ENCODE assay signal across 8 cellular contexts in the genomic region with DNA sequence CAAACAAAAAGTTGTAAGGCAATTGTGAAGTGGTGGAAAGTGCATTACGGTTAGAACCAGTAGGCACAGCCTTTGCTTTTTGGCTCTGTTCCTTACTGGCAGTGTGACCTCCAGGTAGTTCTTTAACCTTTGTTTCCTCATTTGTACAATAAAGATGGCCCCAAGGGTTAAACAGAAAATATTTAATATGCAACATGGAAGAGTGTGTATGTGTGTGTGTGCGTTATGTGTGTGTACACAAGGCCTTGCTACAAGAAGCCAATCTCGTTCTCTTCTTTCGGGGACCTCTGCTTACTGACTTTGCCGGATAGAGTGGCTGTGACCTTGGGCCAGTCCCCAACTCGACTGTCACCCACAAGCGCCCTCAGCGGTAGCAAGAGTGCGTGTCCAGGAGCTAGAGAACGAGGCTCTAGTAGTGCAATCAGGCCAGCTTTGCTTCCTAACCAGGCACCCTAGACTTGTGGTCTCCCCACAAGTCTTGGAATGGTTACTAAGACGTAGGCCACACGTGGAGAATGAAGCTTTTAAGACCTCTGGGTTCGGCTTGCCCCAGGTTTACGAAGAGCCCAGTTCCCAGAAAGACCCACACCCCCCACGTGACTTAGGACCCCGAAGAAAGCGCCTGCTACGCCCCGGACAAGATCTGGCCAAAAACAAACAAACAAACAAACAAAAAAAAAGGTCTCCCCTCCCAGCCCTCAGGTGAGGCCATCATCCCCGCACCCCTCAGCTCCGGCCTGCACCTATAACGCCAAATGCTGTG. TPM values are rescaled to one million over a fixed set of nuclear protein-coding genes. Genes with fewer than 3 reads are reported as not detected.
DNase-seq lines count a peak whose midpoint lies in the region; TF ChIP-seq lines count a peak whose summit lies in the region.

No MANE protein-coding gene starts in this region.

- H3K36me3 ChIP-seq in ACC112 (ENCODE audit: insufficient read depth, low read length) = peaks cover 15% of the 10 kb centered on the region
- H3K36me3 ChIP-seq in breast epithelium = no peaks in the 10 kb centered on the region

- peaks cover 29% of the 10 kb centered on the region for H3K4me1 ChIP-seq in ACC112 (ENCODE audit: control insufficient read depth, insufficient read depth, low read length, unreplicated experiment)
- H3K4me1 ChIP-seq in breast epithelium = peaks cover 6 to 13% of the 10 kb centered on the region in 2 donors

- DNase-seq in GM13977 (ENCODE audit: low spot score) (no peak), HUDEP-2 (lab: John Stamatoyannopoulos, UW; ENCODE audit: unreplicated experiment in 76 of 76) (peak in 69 of 76 experiments; percentile 17 to 72 (median 52)), SKM-1 (lab: John Stamatoyannopoulos, UW; ENCODE audit: unreplicated experiment) (peak; percentile 72), breast epithelium (ENCODE audit: low spot score in 2 of 2) (no peak), islet precursor cell (peak; percentile 69), NCI-H128 (lab: John Stamatoyannopoulos, UW; ENCODE audit: unreplicated experiment) (no peak)
- peak; percentile 11 to 25 for DNase-seq in stimulated activated CD4-positive, alpha-beta T cell treated with anti-CD3 and anti-CD28 coated beads, Interleukin-15, amount 100 ng/mL, for 48 hours (ENCODE audit: low read depth in 2 of 2)

- peak overlapping the region; percentile 74 for H2AFZ ChIP-seq in ACC112 (ENCODE audit: low read length, unreplicated experiment)

- peak; percentile 36 for TF ChIP-seq CTCF in GM13977 (IDR thresholded peaks at IDR 0.05; ENCODE audit: extremely low read depth, insufficient read depth, missing control alignments)
- no peak for TF ChIP-seq CTCF in breast epithelium (IDR thresholded peaks at IDR 0.05)

- intact Hi-C loops in breast epithelium (cut with DNase I; ENCODE audit: low total_unique reads) = no loop called here

- in situ Hi-C loops in GM13977 (cut with MboI; ENCODE audit: low pct_unique_long_range_greater_than_20kb, low sequenced_read_pairs, unreplicated experiment) = no loop called here

- no peak for TF ChIP-seq POLR2A in breast epithelium (IDR thresholded peaks at IDR 0.05)

- H3K4me3 ChIP-seq in ACC112 (ENCODE audit: low read depth, low read length) = peak overlapping the region; percentile 98
- peak overlapping the region; percentile 68 to 88 (median 69) for H3K4me3 ChIP-seq in breast epithelium

- H3K79me2 ChIP-seq in ACC112 (ENCODE audit: control insufficient read depth, insufficient read depth, low read length, unreplicated experiment) = peaks cover 71% of the 10 kb centered on the region

- H3K27me3 ChIP-seq in ACC112 (ENCODE audit: insufficient read depth, low read length) (no peaks in the 10 kb centered on the region), breast epithelium (no peaks in the 10 kb centered on the region)

- H3K27ac ChIP-seq in ACC112 (ENCODE audit: low read depth, low read length) = peak overlapping the region; percentile 90
- peak overlapping the region; percentile 95 to 96 for H3K27ac ChIP-seq in breast epithelium

- H3K9me3 ChIP-seq in breast epithelium = no peaks in the 10 kb centered on the region

RNA-seq across cellular contexts. Expression of a gene that starts 0.6 kb away (rescaled TPM):
- total RNA-seq in breast epithelium = 10 to 100 TPM; 42.6 to 71.8 (median 50.9) TPM

RNA-seq across cellular contexts. Expression of a gene that starts 2.7 kb away (rescaled TPM):
- total RNA-seq in breast epithelium = 100 to 1,000 TPM; 107 to 144 (median 125) TPM

RNA-seq across cellular contexts. Expression of a gene that starts 46.8 kb away (rescaled TPM):
- total RNA-seq in breast epithelium = 10 to 100 TPM; 23.6 to 37.3 (median 29.6) TPM

RNA-seq across cellular contexts. Expression of a gene that starts 58.5 kb away (rescaled TPM):
- total RNA-seq in breast epithelium = 1 to 10 TPM in 1 of 3 donors, under 1 TPM in 2; 0.48 to 1.5 (median 0.98) TPM

Comparison
In these comparisons a context has a peak if more than half of its experiments do, and no peak if none do; other contexts are left out.
1. DNase-seq: peak in HUDEP-2 (69 of 76), SKM-1 (single experiment), islet precursor cell (single experiment) and stimulated activated CD4-positive, alpha-beta T cell treated with anti-CD3 and anti-CD28 coated beads, Interleukin-15, amount 100 ng/mL, for 48 hours (2 of 2); none in GM13977 (single experiment), breast epithelium (0 of 2) and NCI-H128 (single experiment).